ENCODE assay signal across 21 cellular contexts in the genomic region with DNA sequence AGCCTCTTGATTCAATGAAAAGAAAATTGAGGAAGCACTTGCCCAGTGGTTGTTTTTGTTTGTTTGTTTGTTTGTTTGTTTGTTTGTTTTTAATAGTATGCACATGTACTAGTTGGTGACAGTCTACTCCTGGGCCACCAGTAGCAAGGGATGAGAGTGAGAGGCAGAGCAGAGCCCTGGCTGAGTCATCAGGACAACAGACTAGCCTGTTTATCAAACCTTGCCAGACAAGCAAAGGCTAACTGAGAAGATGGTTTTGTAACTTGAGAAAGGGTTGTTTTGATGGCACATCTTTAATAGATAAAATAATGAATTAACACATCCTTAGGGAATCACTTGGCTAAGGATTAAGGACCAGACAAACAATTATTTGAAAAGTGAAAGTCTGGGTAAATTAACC.
A peak's percentile ranks its signal among the peaks of the same experiment; 100 is the strongest.
DNase-seq lines count a peak whose midpoint lies in the region; ATAC-seq and TF ChIP-seq lines count a peak whose summit lies in the region.
"Had no signal": no experiment of that assay in that cellular context is flagged by ENCODE, and none has a peak within 500 bp of the region (broad histone marks: within the 10 kb centered on the region; RNA-seq: fewer than 3 reads in every experiment).

No MANE protein-coding gene starts in this region.

- peak overlapping the region; percentile 29 for H3K27ac Mint-ChIP-seq in activated naive CD8-positive, alpha-beta T cell
- H3K27ac Mint-ChIP-seq in activated naive CD8-positive, alpha-beta T cell treated with anti-CD3 and anti-CD28 coated beads for 36 hours = no peak overlapping the region
- 0 out of 7 replicates have a peak overlapping the region, but pooled peaks of 1 of the 3 experiments have one; percentile 23 for H3K27ac Mint-ChIP-seq in H9
- H3K27ac Mint-ChIP-seq: CD4-positive, CD25-positive, alpha-beta regulatory T cell; dendritic cell treated with granulocyte-macrophage colony-stimulating factor and Interleukin-4, amounts not matched to agents 40 ng/mL and 50 ng/mL, for 4 days; memory B cell had no signal

- H4K20me1 ChIP-seq in H9 (ENCODE audit: control insufficient read depth, insufficient read depth, insufficient read length) = no peaks in the 10 kb centered on the region

- no peak for DNase-seq in activated naive CD8-positive, alpha-beta T cell treated with anti-CD3 and anti-CD28 coated beads for 36 hours
- peak; percentile 14 for DNase-seq in fibroblast of pulmonary artery (ENCODE audit: low read depth)
- DNase-seq in MV-4-11 (lab: John Stamatoyannopoulos, UW) = no peak
- DNase-seq in effector memory CD4-positive, alpha-beta T cell = no peak
- no peak for DNase-seq in H9
- DNase-seq in cerebellum (ENCODE audit: low spot score) = no peak
- DNase-seq: activated naive CD4-positive, alpha-beta T cell treated with Interleukin-2 at 50 U/mL for 16 hours; activated T-cell treated with anti-CD3 and anti-CD28 coated beads for 4 hours; body of pancreas; CD4-positive, CD25-positive, alpha-beta regulatory T cell; DND-41; kidney; NCI-H82; stimulated activated naive CD4-positive, alpha-beta T cell had no signal

- no peak overlapping the region for H2AFZ ChIP-seq in H9 (ENCODE audit: low read length)

- no peak overlapping the region for H3K23ac ChIP-seq in H9 (ENCODE audit: insufficient read length, low read depth, low read length)

- H3K79me2 ChIP-seq in H9 (ENCODE audit: insufficient read depth, low read length) = no peaks in the 10 kb centered on the region

- H4K8ac ChIP-seq in H9 (replicated peaks; ENCODE audit: insufficient read length, low read depth, low read length) = no peak overlapping the region

- H2BK5ac ChIP-seq in H9 (ENCODE audit: insufficient read length, low read length) = no peak overlapping the region

- TF ChIP-seq CTCF in fibroblast of pulmonary artery (IDR thresholded peaks at IDR 0.05; ENCODE audit: low read length, missing control alignments) (no peak), H9 (conservative IDR thresholded peaks at IDR 0.05) (no peak)

- H3K4me3 Mint-ChIP-seq in activated naive CD8-positive, alpha-beta T cell = no peak overlapping the region
- H3K4me3 Mint-ChIP-seq in activated naive CD8-positive, alpha-beta T cell treated with anti-CD3 and anti-CD28 coated beads for 36 hours = no peak overlapping the region
- H3K4me3 Mint-ChIP-seq in H9 = no peak overlapping the region
- H3K4me3 Mint-ChIP-seq: CD4-positive, CD25-positive, alpha-beta regulatory T cell; dendritic cell treated with granulocyte-macrophage colony-stimulating factor and Interleukin-4, amounts not matched to agents 40 ng/mL and 50 ng/mL, for 4 days; IgD-negative memory B cell; memory B cell; natural killer cell treated with Interleukin-12 subunit alpha and Interleukin-12 subunit beta and Interleukin-15 and Interleukin-18, amount 100 ng/mL, for 72 hours had no signal

- no peak overlapping the region for H3K4me2 ChIP-seq in H9 (ENCODE audit: insufficient read depth, insufficient read length, low read length)

- H3K9ac ChIP-seq in H9 (ENCODE audit: extremely low read depth, insufficient read length, low read length) = no peak overlapping the region

- no peak overlapping the region for H2AK5ac ChIP-seq in H9 (ENCODE audit: insufficient read length, low read length)

- no peak overlapping the region for H2BK15ac ChIP-seq in H9 (ENCODE audit: low read depth, low read length)

- H4K91ac ChIP-seq in H9 (ENCODE audit: insufficient read length, low read depth, low read length) = no peak overlapping the region

- no peaks in the 10 kb centered on the region for H3K79me1 ChIP-seq in H9 (ENCODE audit: insufficient read depth, low read depth, low read length, poor library complexity, severe bottlenecking)

- H3K4me1 Mint-ChIP-seq in activated naive CD8-positive, alpha-beta T cell (ENCODE audit: low read depth) = no peaks in the 10 kb centered on the region
- H3K4me1 Mint-ChIP-seq in activated naive CD8-positive, alpha-beta T cell treated with anti-CD3 and anti-CD28 coated beads for 36 hours = no peaks in the 10 kb centered on the region
- peaks cover 47 to 51% of the 10 kb centered on the region in 2 experiments for H3K4me1 Mint-ChIP-seq in H9
- H3K4me1 Mint-ChIP-seq: CD4-positive, CD25-positive, alpha-beta regulatory T cell had no signal

- no peaks in the 10 kb centered on the region for H3K36me3 Mint-ChIP-seq in activated naive CD8-positive, alpha-beta T cell
- H3K36me3 Mint-ChIP-seq in activated naive CD8-positive, alpha-beta T cell treated with anti-CD3 and anti-CD28 coated beads for 36 hours = no peaks in the 10 kb centered on the region
- peaks cover 0 to 4% (median 0%) of the 10 kb centered on the region in 3 experiments; a peak in 4 of 7 replicates for H3K36me3 Mint-ChIP-seq in H9 (ENCODE audit: insufficient read depth in 1 of 3, low read depth in 3 of 3)
- H3K36me3 Mint-ChIP-seq: CD4-positive, CD25-positive, alpha-beta regulatory T cell; natural killer cell treated with Interleukin-12 subunit alpha and Interleukin-12 subunit beta and Interleukin-15 and Interleukin-18, amount 100 ng/mL, for 72 hours had no signal

- no peak overlapping the region for H2BK12ac ChIP-seq in H9 (ENCODE audit: insufficient read length, low read depth, low read length)

- H3K4me3 ChIP-seq in fibroblast of pulmonary artery (replicated peaks; ENCODE audit: low read depth, low read length) = no peak overlapping the region
- no peak overlapping the region for H3K4me3 ChIP-seq in effector memory CD4-positive, alpha-beta T cell (ENCODE audit: insufficient read depth, low read depth, low read length, poor library complexity, severe bottlenecking)
- H3K4me3 ChIP-seq: body of pancreas, prostate gland had no signal

- no peak overlapping the region for H3K4ac ChIP-seq in H9 (ENCODE audit: low read depth, low read length)

- H2BK20ac ChIP-seq in H9 (ENCODE audit: low read depth, low read length, poor library complexity, severe bottlenecking) = no peak overlapping the region

- H3K9me3 ChIP-seq in effector memory CD4-positive, alpha-beta T cell (ENCODE audit: control insufficient read depth, low read length) = no peaks in the 10 kb centered on the region
- no peaks in the 10 kb centered on the region for H3K9me3 ChIP-seq in H9 (ENCODE audit: control insufficient read depth, low read depth, low read length)
- H3K9me3 ChIP-seq: body of pancreas, prostate gland had no signal

- no peak overlapping the region for H3T11ph ChIP-seq in H9 (ENCODE audit: low read length)

- peaks cover 2% of the 10 kb centered on the region for H3K27me3 Mint-ChIP-seq in activated naive CD8-positive, alpha-beta T cell
- H3K27me3 Mint-ChIP-seq in activated naive CD8-positive, alpha-beta T cell treated with anti-CD3 and anti-CD28 coated beads for 36 hours = no peaks in the 10 kb centered on the region
- no peaks in the 10 kb centered on the region for H3K27me3 Mint-ChIP-seq in H9 (ENCODE audit: low read depth)
- H3K27me3 Mint-ChIP-seq: CD4-positive, CD25-positive, alpha-beta regulatory T cell; dendritic cell treated with granulocyte-macrophage colony-stimulating factor and Interleukin-4, amounts not matched to agents 40 ng/mL and 50 ng/mL, for 4 days; IgD-negative memory B cell had no signal

- no peak overlapping the region for H3K56ac ChIP-seq in H9 (ENCODE audit: insufficient read length, low read depth, low read length)

- no peaks in the 10 kb centered on the region for H3K4me1 ChIP-seq in effector memory CD4-positive, alpha-beta T cell (ENCODE audit: control insufficient read depth, insufficient read depth, low read length, poor library complexity, severe bottlenecking)
- H3K4me1 ChIP-seq in H9 (ENCODE audit: insufficient read depth, low read length) = peaks cover 2% of the 10 kb centered on the region; the same call in 1 of the 2 replicates
- H3K4me1 ChIP-seq: body of pancreas, prostate gland had no signal

- H3K14ac ChIP-seq in H9 (ENCODE audit: insufficient read depth, low read length) = no peak overlapping the region

- H3K18ac ChIP-seq in H9 (ENCODE audit: insufficient read length, low read depth, low read length) = no peak overlapping the region

- no peaks in the 10 kb centered on the region for H3K23me2 ChIP-seq in H9 (ENCODE audit: insufficient read length, low read depth, low read length, poor library complexity, severe bottlenecking)

- H3K27ac ChIP-seq in effector memory CD4-positive, alpha-beta T cell (ENCODE audit: insufficient read depth, low read length, poor library complexity, severe bottlenecking) = no peak overlapping the region
- H3K27ac ChIP-seq in H9 (ENCODE audit: insufficient read length, low read depth, low read length) = no peak overlapping the region
- H3K27ac ChIP-seq: body of pancreas, prostate gland had no signal

- H3K9me3 Mint-ChIP-seq in activated naive CD8-positive, alpha-beta T cell (ENCODE audit: low read depth) = no peaks in the 10 kb centered on the region
- H3K9me3 Mint-ChIP-seq in activated naive CD8-positive, alpha-beta T cell treated with anti-CD3 and anti-CD28 coated beads for 36 hours = peaks cover 4% of the 10 kb centered on the region
- no peaks in the 10 kb centered on the region; a peak in 2 of 5 replicates for H3K9me3 Mint-ChIP-seq in H9
- H3K9me3 Mint-ChIP-seq: memory B cell had no signal

- no peaks in the 10 kb centered on the region for H3K27me3 ChIP-seq in effector memory CD4-positive, alpha-beta T cell (replicated peaks; ENCODE audit: control insufficient read depth, insufficient read depth, low read length, poor library complexity, severe bottlenecking)
- H3K27me3 ChIP-seq in H9 (ENCODE audit: insufficient read depth, low read length) = no peaks in the 10 kb centered on the region
- H3K27me3 ChIP-seq: body of pancreas had no signal

- peak; percentile 68 for ATAC-seq in SK-N-SH treated with all-trans-retinoic acid at 6 μM for 48 hours
- ATAC-seq: body of pancreas; natural killer cell treated with Interleukin-12 subunit alpha and Interleukin-12 subunit beta and Interleukin-15 and Interleukin-18, amount 100 ng/mL, for 72 hours had no signal

- no peak overlapping the region for H2BK120ac ChIP-seq in H9 (ENCODE audit: low read depth, low read length, poor library complexity, severe bottlenecking)

- no peak overlapping the region for H4K5ac ChIP-seq in H9 (ENCODE audit: insufficient read length, low read depth, low read length)

- no peaks in the 10 kb centered on the region for H3K36me3 ChIP-seq in effector memory CD4-positive, alpha-beta T cell (ENCODE audit: control insufficient read depth, insufficient read depth, low read length)
- H3K36me3 ChIP-seq: prostate gland had no signal

TF ChIP-seq in SK-N-SH treated with all-trans-retinoic acid at 6 μM for 48 hours, 23 proteins besides CTCF, POLR2A, EP300 and RAD21 (continues in another document):
- TF ChIP-seq ZNF565 (CRISPR knock-in tag; conservative IDR thresholded peaks at IDR 0.05; ENCODE audit: low read depth) = no peak
